ENCODE assay signal across 18 cellular contexts in genomic region chr10:2083591-2083990, GRCh38.
A peak's percentile ranks its signal among the peaks of the same experiment; 100 is the strongest.
DNase-seq lines count a peak whose midpoint lies in the region; ATAC-seq and TF ChIP-seq lines count a peak whose summit lies in the region.
"Had no signal": no experiment of that assay in that cellular context is flagged by ENCODE, and none has a peak within 500 bp of the region (broad histone marks: within the 10 kb centered on the region; RNA-seq: fewer than 3 reads in every experiment).

No MANE protein-coding gene starts in this region.

- WGBS in trophoblast cell (ENCODE audit: extremely low coverage, insufficient coverage, insufficient read length): no CpG with 5 or more reads among the region's 16 CpGs
- 93% methylated on average over 16 of the region's 16 CpGs for WGBS in smooth muscle cell (ENCODE audit: low lambda C conversion rate)

- H3F3A ChIP-seq in smooth muscle cell (ENCODE audit: low read depth): no peaks in the 10 kb centered on the region

- H3K4me3 Mint-ChIP-seq in activated CD4-positive, alpha-beta T cell treated with anti-CD3 and anti-CD28 coated beads, Interleukin-2, amount 10 ng/mL, durations not matched to agents 24 days and 14 days: no peak overlapping the region
- H3K4me3 Mint-ChIP-seq in type B pancreatic cell: no peak overlapping the region
- no peak overlapping the region for H3K4me3 Mint-ChIP-seq in effector memory CD8-positive, alpha-beta T cell
- H3K4me3 Mint-ChIP-seq: B cell; CD4-positive, alpha-beta T cell; CD8-positive, alpha-beta T cell had no signal

- H3K4me3 ChIP-seq in trophoblast cell (ENCODE audit: low read depth, low read length) (peak overlapping the region; percentile 44), smooth muscle cell (no peak overlapping the region)
- H3K4me3 ChIP-seq: A549; BLaER1 treated with 17β-estradiol and CSF1 and Interleukin-3, amounts not matched to agents 10 nM and 100 nM had no signal

- no peak overlapping the region for H3K9ac ChIP-seq in trophoblast cell (ENCODE audit: low read length)
- no peak overlapping the region for H3K9ac ChIP-seq in smooth muscle cell (ENCODE audit: low read depth)
- H3K9ac ChIP-seq: BLaER1 treated with 17β-estradiol and CSF1 and Interleukin-3, amounts not matched to agents 10 nM and 100 nM had no signal

- H3K79me2 ChIP-seq in trophoblast cell (ENCODE audit: control insufficient read depth, insufficient read depth, low read length, poor library complexity): no peaks in the 10 kb centered on the region
- no peaks in the 10 kb centered on the region for H3K79me2 ChIP-seq in smooth muscle cell (ENCODE audit: low read depth)

- H3K4me1 ChIP-seq in trophoblast cell (ENCODE audit: control insufficient read depth in 1 of 2, insufficient read depth in 2 of 2, low read length in 2 of 2) (no peaks in the 10 kb centered on the region), smooth muscle cell (ENCODE audit: low read depth) (no peaks in the 10 kb centered on the region)
- H3K4me1 ChIP-seq: A549; BLaER1 treated with 17β-estradiol and CSF1 and Interleukin-3, amounts not matched to agents 10 nM and 100 nM had no signal

- no peak overlapping the region for H3K27ac Mint-ChIP-seq in activated CD4-positive, alpha-beta T cell treated with anti-CD3 and anti-CD28 coated beads, Interleukin-2, amount 10 ng/mL, durations not matched to agents 24 days and 14 days
- H3K27ac Mint-ChIP-seq in type B pancreatic cell: peak overlapping the region; percentile 75
- H3K27ac Mint-ChIP-seq in effector memory CD8-positive, alpha-beta T cell: no peak overlapping the region
- H3K27ac Mint-ChIP-seq: B cell; CD4-positive, alpha-beta T cell; CD8-positive, alpha-beta T cell had no signal

- no peaks in the 10 kb centered on the region for H3K79me1 ChIP-seq in trophoblast cell (ENCODE audit: low read length)

- H4K91ac ChIP-seq in trophoblast cell (ENCODE audit: low read depth, low read length): no peak overlapping the region

- H3K27ac ChIP-seq in trophoblast cell (ENCODE audit: low read depth, low read length): no peak overlapping the region
- H3K27ac ChIP-seq in smooth muscle cell (ENCODE audit: low read depth): no peak overlapping the region
- H3K27ac ChIP-seq: 22Rv1; A549; BLaER1 treated with 17β-estradiol and CSF1 and Interleukin-3, amounts not matched to agents 10 nM and 100 nM; C4-2B had no signal

- H3K36me3 ChIP-seq in trophoblast cell (ENCODE audit: control insufficient read depth in 1 of 2, insufficient read depth in 2 of 2, low read length in 2 of 2): no peaks in the 10 kb centered on the region
- H3K36me3 ChIP-seq in smooth muscle cell (ENCODE audit: low read depth): no peaks in the 10 kb centered on the region
- H3K36me3 ChIP-seq: BLaER1 treated with 17β-estradiol and CSF1 and Interleukin-3, amounts not matched to agents 10 nM and 100 nM had no signal

- H3K4ac ChIP-seq in trophoblast cell (ENCODE audit: low read depth, low read length): no peak overlapping the region

- no peak overlapping the region for H3K18ac ChIP-seq in trophoblast cell (ENCODE audit: low read length)

- peak; percentile 11 for DNase-seq in activated CD4-positive, alpha-beta T cell treated with anti-CD3 and anti-CD28 coated beads, Interleukin-2, amount 10 ng/mL, durations not matched to agents 24 days and 14 days
- no peak for DNase-seq in activated CD4-positive, alpha-beta T cell treated with anti-CD3 and anti-CD28 coated beads, Interleukin-2, amount 50 U/mL, for 1 hour
- no peak for DNase-seq in trophoblast cell
- no peak for DNase-seq in type B pancreatic cell (ENCODE audit: extremely low spot score, unreplicated experiment)
- no peak for DNase-seq in smooth muscle cell (lab: John Stamatoyannopoulos, UW; ENCODE audit: unreplicated experiment)
- DNase-seq in effector memory CD8-positive, alpha-beta T cell: no peak
- DNase-seq in activated effector memory CD4-positive, alpha-beta T cell treated with Interleukin-2 at 50 U/mL for 16 hours: no peak
- DNase-seq: AML-193; Calu3; CD4-positive, alpha-beta T cell; CD8-positive, alpha-beta T cell; DMS79 treated with DMSO at 0.1 percent for 48 hours; GF-D8 had no signal

- no peak overlapping the region for H3K4me2 ChIP-seq in trophoblast cell (ENCODE audit: low read length)
- no peak overlapping the region for H3K4me2 ChIP-seq in smooth muscle cell
- H3K4me2 ChIP-seq: A549; BLaER1 treated with 17β-estradiol and CSF1 and Interleukin-3, amounts not matched to agents 10 nM and 100 nM had no signal

- no peak overlapping the region for H2AFZ ChIP-seq in trophoblast cell (ENCODE audit: insufficient read depth, low read length, poor library complexity)
- H2AFZ ChIP-seq in smooth muscle cell (ENCODE audit: low read depth): no peak overlapping the region

- no peak overlapping the region for H3K23ac ChIP-seq in trophoblast cell (ENCODE audit: low read length)

- no peaks in the 10 kb centered on the region for H3K27me3 ChIP-seq in trophoblast cell (ENCODE audit: insufficient read depth, low read length)
- H3K27me3 ChIP-seq in smooth muscle cell (ENCODE audit: low read depth): no peaks in the 10 kb centered on the region
- H3K27me3 ChIP-seq: BLaER1 treated with 17β-estradiol and CSF1 and Interleukin-3, amounts not matched to agents 10 nM and 100 nM had no signal

- H2AK5ac ChIP-seq in trophoblast cell (ENCODE audit: low read length): no peak overlapping the region

- ATAC-seq in effector memory CD8-positive, alpha-beta T cell (replicated peaks): no peak
- ATAC-seq: A549; CD8-positive, alpha-beta T cell had no signal

- no peak overlapping the region for H2BK5ac ChIP-seq in trophoblast cell (ENCODE audit: low read depth, low read length, poor library complexity)

- no peaks in the 10 kb centered on the region for H3K4me1 Mint-ChIP-seq in activated CD4-positive, alpha-beta T cell treated with anti-CD3 and anti-CD28 coated beads, Interleukin-2, amount 10 ng/mL, durations not matched to agents 24 days and 14 days
- peaks cover 18% of the 10 kb centered on the region for H3K4me1 Mint-ChIP-seq in type B pancreatic cell (ENCODE audit: unreplicated experiment)
- no peaks in the 10 kb centered on the region for H3K4me1 Mint-ChIP-seq in effector memory CD8-positive, alpha-beta T cell (ENCODE audit: low read depth in 2 of 2)
- H3K4me1 Mint-ChIP-seq: B cell had no signal

- TF ChIP-seq CTCF in type B pancreatic cell (conservative IDR thresholded peaks at IDR 0.05): no peak
- no peak for TF ChIP-seq CTCF in smooth muscle cell (IDR thresholded peaks at IDR 0.05; ENCODE audit: borderline replicate concordance, insufficient read depth, poor library complexity, severe bottlenecking)

- no peak overlapping the region for H2BK12ac ChIP-seq in trophoblast cell (ENCODE audit: low read length)

- H2BK120ac ChIP-seq in trophoblast cell (ENCODE audit: insufficient read depth, low read length, poor library complexity): no peak overlapping the region

- H4K12ac ChIP-seq in trophoblast cell (ENCODE audit: low read depth, low read length): no peak overlapping the region

- no peak overlapping the region for H3K14ac ChIP-seq in trophoblast cell (ENCODE audit: low read length)

- peaks cover 5% of the 10 kb centered on the region for H3K9me3 Mint-ChIP-seq in activated CD4-positive, alpha-beta T cell treated with anti-CD3 and anti-CD28 coated beads, Interleukin-2, amount 10 ng/mL, durations not matched to agents 24 days and 14 days
- peaks cover 5% of the 10 kb centered on the region for H3K9me3 Mint-ChIP-seq in type B pancreatic cell
- H3K9me3 Mint-ChIP-seq in effector memory CD8-positive, alpha-beta T cell: no peaks in the 10 kb centered on the region
- H3K9me3 Mint-ChIP-seq: CD8-positive, alpha-beta T cell had no signal

- no peaks in the 10 kb centered on the region for H3K27me3 Mint-ChIP-seq in activated CD4-positive, alpha-beta T cell treated with anti-CD3 and anti-CD28 coated beads, Interleukin-2, amount 10 ng/mL, durations not matched to agents 24 days and 14 days
- H3K27me3 Mint-ChIP-seq in type B pancreatic cell: peaks cover 6% of the 10 kb centered on the region
- peaks cover 0 to 10% of the 10 kb centered on the region in 2 donors for H3K27me3 Mint-ChIP-seq in effector memory CD8-positive, alpha-beta T cell

- H4K8ac ChIP-seq in trophoblast cell (ENCODE audit: low read depth, low read length): no peak overlapping the region

- no peaks in the 10 kb centered on the region for H4K20me1 ChIP-seq in smooth muscle cell (ENCODE audit: low read depth)
- H4K20me1 ChIP-seq: BLaER1 treated with 17β-estradiol and CSF1 and Interleukin-3, amounts not matched to agents 10 nM and 100 nM had no signal

- H3K9me3 ChIP-seq in trophoblast cell (ENCODE audit: insufficient read depth, low read depth, low read length) (no peaks in the 10 kb centered on the region), smooth muscle cell (replicated peaks; ENCODE audit: low read depth) (no peaks in the 10 kb centered on the region)
- H3K9me3 ChIP-seq: A549 had no signal

- intact Hi-C loops in activated CD4-positive, alpha-beta T cell treated with anti-CD3 and anti-CD28 coated beads, Interleukin-2, amount 10 ng/mL, durations not matched to agents 24 days and 14 days (cut with micrococcal nuclease): no loop called here

- H3K36me3 Mint-ChIP-seq in activated CD4-positive, alpha-beta T cell treated with anti-CD3 and anti-CD28 coated beads, Interleukin-2, amount 10 ng/mL, durations not matched to agents 24 days and 14 days (ENCODE audit: low read depth): peaks cover 1% of the 10 kb centered on the region
- no peaks in the 10 kb centered on the region for H3K36me3 Mint-ChIP-seq in type B pancreatic cell
- no peaks in the 10 kb centered on the region for H3K36me3 Mint-ChIP-seq in effector memory CD8-positive, alpha-beta T cell (ENCODE audit: insufficient read depth)
- H3K36me3 Mint-ChIP-seq: CD8-positive, alpha-beta T cell had no signal
